Comparison of ENCODE assay signal across 14 cellular contexts in the genomic region with DNA sequence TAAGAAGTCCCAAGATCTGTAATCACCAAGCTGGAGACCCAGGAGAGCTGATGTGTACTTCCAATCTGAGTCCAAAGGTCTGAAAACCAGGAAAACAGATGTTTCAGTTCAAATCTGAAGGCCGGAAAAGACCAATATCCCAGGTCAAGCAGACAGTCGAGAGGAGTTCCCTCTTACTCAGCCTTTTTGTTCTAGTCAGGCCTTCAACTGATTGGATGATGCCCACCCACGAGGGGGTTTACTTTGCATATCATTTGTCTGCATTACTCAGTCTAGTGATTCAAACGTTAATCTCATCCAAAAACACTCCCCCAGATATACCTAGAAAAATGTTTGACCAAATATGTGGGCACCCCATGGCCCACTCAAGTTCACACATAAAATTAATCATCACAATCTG.
"Had no signal": no experiment of that assay in that cellular context is flagged by ENCODE, and none has a peak within 500 bp of the region (broad histone marks: within the 10 kb centered on the region; RNA-seq: fewer than 3 reads in every experiment).

No MANE protein-coding gene starts in this region.

- H3K27me3 Mint-ChIP-seq: activated B cell treated with CpG ODN at 0.5 μM for 24 hours; memory B cell; stimulated activated memory B cell treated with anti-CD40 and anti-IgM and Interleukin-4, amounts not matched to agents 10 μg/mL and 1 μg/mL and 100 μg/mL, for 72 hours; T-helper 17 cell had no signal

- ATAC-seq: SK-N-SH treated with all-trans-retinoic acid at 6 μM for 48 hours; stimulated activated memory B cell treated with anti-CD40 and anti-IgM and Interleukin-4, amounts not matched to agents 10 μg/mL and 1 μg/mL and 100 μg/mL, for 72 hours; T-helper 17 cell had no signal

- DNase-seq: activated B cell treated with CpG ODN at 0.5 μM for 24 hours, activated gamma-delta T cell treated with Interleukin-2 at 50 U/mL for 16 hours, anterior cingulate cortex, dermis blood vessel endothelial cell, left ventricle myocardium inferior, occipital lobe, SHP77, sigmoid colon, T-helper 17 cell, upper lobe of left lung had no signal

- H3K4me3 Mint-ChIP-seq: activated B cell treated with CpG ODN at 0.5 μM for 24 hours; memory B cell; nephron; stimulated activated memory B cell treated with anti-CD40 and anti-IgM and Interleukin-4, amounts not matched to agents 10 μg/mL and 1 μg/mL and 100 μg/mL, for 72 hours; T-helper 17 cell had no signal

- H3K36me3 Mint-ChIP-seq: memory B cell; stimulated activated memory B cell treated with anti-CD40 and anti-IgM and Interleukin-4, amounts not matched to agents 10 μg/mL and 1 μg/mL and 100 μg/mL, for 72 hours had no signal

- H3K9me3 Mint-ChIP-seq: activated B cell treated with CpG ODN at 0.5 μM for 24 hours; memory B cell; nephron; stimulated activated memory B cell treated with anti-CD40 and anti-IgM and Interleukin-4, amounts not matched to agents 10 μg/mL and 1 μg/mL and 100 μg/mL, for 72 hours had no signal

- H3K27ac Mint-ChIP-seq: activated B cell treated with CpG ODN at 0.5 μM for 24 hours; memory B cell; nephron; stimulated activated memory B cell treated with anti-CD40 and anti-IgM and Interleukin-4, amounts not matched to agents 10 μg/mL and 1 μg/mL and 100 μg/mL, for 72 hours; T-helper 17 cell had no signal
